Comparison of ENCODE assay signal across 1 cellular context in the genomic region with DNA sequence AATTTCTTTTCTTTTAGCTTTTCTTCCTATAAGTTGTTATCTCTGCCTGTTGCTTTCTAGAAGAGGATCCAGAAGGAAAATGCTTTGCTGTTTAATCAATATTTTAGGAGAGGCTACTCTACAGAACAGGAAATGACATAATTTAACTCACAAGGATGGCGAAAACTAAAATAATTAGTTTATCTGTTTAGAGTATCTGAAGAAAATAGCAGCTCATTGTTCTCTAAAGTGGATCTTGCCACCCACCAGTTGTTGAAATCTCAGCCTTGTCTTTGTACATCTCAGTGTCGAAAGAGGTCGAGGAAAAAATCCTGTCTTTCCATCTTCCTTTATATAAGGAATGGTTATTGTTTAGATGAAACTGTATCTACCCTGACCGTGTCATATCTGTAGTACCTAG.
TF ChIP-seq lines count a peak whose summit lies in the region.

No MANE protein-coding gene starts in this region.

TF ChIP-seq in endothelial cell of umbilical vein, 7 proteins besides CTCF, POLR2A, EP300 and RAD21:
- TF ChIP-seq GATA2 (IDR thresholded peaks at IDR 0.05; ENCODE audit: insufficient read depth, insufficient read length, low read depth, low read length) (no peak), JUN (IDR thresholded peaks at IDR 0.05; ENCODE audit: borderline replicate concordance, insufficient read depth, insufficient read length, low read depth) (no peak), MYC (IDR thresholded peaks at IDR 0.05; ENCODE audit: low read depth, low read length) (no peak)
- TF ChIP-seq, protein P1, sequence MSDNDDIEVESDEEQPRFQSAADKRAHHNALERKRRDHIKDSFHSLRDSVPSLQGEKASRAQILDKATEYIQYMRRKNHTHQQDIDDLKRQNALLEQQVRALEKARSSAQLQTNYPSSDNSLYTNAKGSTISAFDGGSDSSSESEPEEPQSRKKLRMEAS (IDR thresholded peaks at IDR 0.05; ENCODE audit: insufficient read depth, insufficient read length): no peak
